1 cellular context compared by ENCODE assay signal in the genomic region with DNA sequence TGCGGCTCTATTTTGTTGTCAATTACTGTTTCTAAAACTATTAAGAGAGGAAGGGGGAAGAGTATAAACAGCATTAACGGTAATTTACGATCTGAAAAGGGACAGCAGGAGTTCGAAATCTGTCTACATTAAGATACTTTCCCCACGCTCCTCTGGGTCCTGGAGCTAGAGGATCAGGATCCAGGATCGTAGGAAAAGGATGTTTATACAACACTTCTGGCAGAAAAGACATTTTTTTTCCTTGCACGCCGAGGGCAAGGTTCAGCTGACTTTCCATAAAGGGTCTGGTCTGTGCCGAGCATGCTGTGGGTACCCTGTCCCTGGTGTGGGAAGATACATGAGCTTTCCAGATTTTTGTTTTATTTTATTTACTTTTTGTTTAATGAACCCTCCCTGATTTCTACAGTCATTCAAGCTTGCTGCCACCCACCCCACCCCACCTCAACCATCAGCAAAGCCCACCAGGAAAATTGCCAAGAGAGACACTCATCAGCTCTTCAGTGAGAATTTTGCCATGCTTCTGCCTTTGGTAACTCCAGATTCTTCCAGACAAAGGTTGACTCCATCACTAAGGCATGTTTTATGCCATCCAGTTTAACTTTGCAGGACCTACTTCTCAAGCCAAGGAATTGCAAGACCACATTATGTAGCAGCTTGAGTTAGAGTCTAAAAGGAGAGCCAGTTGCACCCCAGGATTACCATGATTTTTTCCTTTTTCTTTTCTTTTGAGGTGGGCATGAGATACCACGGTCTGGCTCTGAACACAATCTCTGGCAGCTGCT.
TF ChIP-seq lines count a peak whose summit lies in the region.

No MANE protein-coding gene starts in this region.

TF ChIP-seq in GM23338, 12 proteins besides CTCF, POLR2A, EP300 and RAD21 (continued from another document):
- TF ChIP-seq, protein P1, sequence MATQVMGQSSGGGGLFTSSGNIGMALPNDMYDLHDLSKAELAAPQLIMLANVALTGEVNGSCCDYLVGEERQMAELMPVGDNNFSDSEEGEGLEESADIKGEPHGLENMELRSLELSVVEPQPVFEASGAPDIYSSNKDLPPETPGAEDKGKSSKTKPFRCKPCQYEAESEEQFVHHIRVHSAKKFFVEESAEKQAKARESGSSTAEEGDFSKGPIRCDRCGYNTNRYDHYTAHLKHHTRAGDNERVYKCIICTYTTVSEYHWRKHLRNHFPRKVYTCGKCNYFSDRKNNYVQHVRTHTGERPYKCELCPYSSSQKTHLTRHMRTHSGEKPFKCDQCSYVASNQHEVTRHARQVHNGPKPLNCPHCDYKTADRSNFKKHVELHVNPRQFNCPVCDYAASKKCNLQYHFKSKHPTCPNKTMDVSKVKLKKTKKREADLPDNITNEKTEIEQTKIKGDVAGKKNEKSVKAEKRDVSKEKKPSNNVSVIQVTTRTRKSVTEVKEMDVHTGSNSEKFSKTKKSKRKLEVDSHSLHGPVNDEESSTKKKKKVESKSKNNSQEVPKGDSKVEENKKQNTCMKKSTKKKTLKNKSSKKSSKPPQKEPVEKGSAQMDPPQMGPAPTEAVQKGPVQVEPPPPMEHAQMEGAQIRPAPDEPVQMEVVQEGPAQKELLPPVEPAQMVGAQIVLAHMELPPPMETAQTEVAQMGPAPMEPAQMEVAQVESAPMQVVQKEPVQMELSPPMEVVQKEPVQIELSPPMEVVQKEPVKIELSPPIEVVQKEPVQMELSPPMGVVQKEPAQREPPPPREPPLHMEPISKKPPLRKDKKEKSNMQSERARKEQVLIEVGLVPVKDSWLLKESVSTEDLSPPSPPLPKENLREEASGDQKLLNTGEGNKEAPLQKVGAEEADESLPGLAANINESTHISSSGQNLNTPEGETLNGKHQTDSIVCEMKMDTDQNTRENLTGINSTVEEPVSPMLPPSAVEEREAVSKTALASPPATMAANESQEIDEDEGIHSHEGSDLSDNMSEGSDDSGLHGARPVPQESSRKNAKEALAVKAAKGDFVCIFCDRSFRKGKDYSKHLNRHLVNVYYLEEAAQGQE (IDR thresholded peaks at IDR 0.05; ENCODE audit: unreplicated experiment): no peak
- TF ChIP-seq NANOG (IDR thresholded peaks at IDR 0.05; ENCODE audit: borderline replicate concordance) (no peak), ZNF114 (CRISPR knock-in tag; IDR thresholded peaks at IDR 0.05) (no peak), POLR2AphosphoS5 (IDR thresholded peaks at IDR 0.05; ENCODE audit: low read depth) (no peak), EZH2 (IDR thresholded peaks at IDR 0.05; ENCODE audit: low read depth, unreplicated experiment) (no peak)
